In genomic region chr5:119541716-119542115, GRCh38 we compare ENCODE assay signal across 23 cellular contexts.
"Had no signal": no experiment of that assay in that cellular context is flagged by ENCODE, and none has a peak within 500 bp of the region (broad histone marks: within the 10 kb centered on the region; RNA-seq: fewer than 3 reads in every experiment).

No MANE protein-coding gene starts in this region.

- H3K27me3 ChIP-seq: brain microvascular endothelial cell, colonic mucosa, esophagus squamous epithelium, gastroesophageal sphincter had no signal

- ATAC-seq: activated CD8-positive, alpha-beta T cell treated with anti-CD3 and anti-CD28 coated beads for 36 hours; activated naive CD4-positive, alpha-beta T cell treated with anti-CD3 and anti-CD28 coated beads, Interleukin-2, amount 50 U/mL, for 72 hours; activated T-cell treated with anti-CD3 and anti-CD28 coated beads, Interleukin-2, amount 50 U/mL, for 4 hours; effector memory CD8-positive, alpha-beta T cell; gastroesophageal sphincter; WTC11 had no signal

- DNase-seq: activated CD4-positive, alpha-beta T cell treated with anti-CD3 and anti-CD28 coated beads for 48 hours; activated CD4-positive, alpha-beta T cell treated with anti-CD3 and anti-CD28 coated beads, Interleukin-2, amount 50 U/mL, for 1 hour; activated CD4-positive, alpha-beta T cell treated with anti-CD3 and anti-CD28 coated beads, Interleukin-2, amount 50 U/mL, for 48 hours; activated CD8-positive, alpha-beta memory T cell treated with anti-CD3 and anti-CD28 coated beads for 24 hours; activated CD8-positive, alpha-beta T cell treated with anti-CD3 and anti-CD28 coated beads for 36 hours; activated effector memory CD4-positive, alpha-beta T cell treated with anti-CD3 and anti-CD28 coated beads, Interleukin-2, amount 50 U/mL, for 16 hours; activated naive CD4-positive, alpha-beta T cell treated with anti-CD3 and anti-CD28 coated beads for 36 hours; activated naive CD8-positive, alpha-beta T cell treated with anti-CD3 and anti-CD28 coated beads, Interleukin-2, amount 10 ng/mL, durations not matched to agents 7 days and 5 days; activated T-cell treated with anti-CD3 and anti-CD28 coated beads, Interleukin-2, amount 50 U/mL, for 4 hours; amniotic stem cell; brain microvascular endothelial cell; central memory CD4-positive, alpha-beta T cell; cerebellar nuclear complex; colonic mucosa; effector CD4-positive, alpha-beta T cell; effector memory CD8-positive, alpha-beta T cell; erythroblast; esophagus squamous epithelium; foreskin melanocyte; T-helper 2 cell had no signal

- H3K9me3 ChIP-seq: colonic mucosa, esophagus squamous epithelium, gastroesophageal sphincter had no signal

- H3K36me3 ChIP-seq: brain microvascular endothelial cell, colonic mucosa had no signal

- H3K4me1 ChIP-seq: colonic mucosa, gastroesophageal sphincter had no signal

- H3K4me3 ChIP-seq: colonic mucosa, esophagus squamous epithelium, gastroesophageal sphincter had no signal

- H3K27ac ChIP-seq: brain microvascular endothelial cell, colonic mucosa, esophagus squamous epithelium, gastroesophageal sphincter had no signal
